ENCODE assay signal across 1 cellular context in the genomic region with DNA sequence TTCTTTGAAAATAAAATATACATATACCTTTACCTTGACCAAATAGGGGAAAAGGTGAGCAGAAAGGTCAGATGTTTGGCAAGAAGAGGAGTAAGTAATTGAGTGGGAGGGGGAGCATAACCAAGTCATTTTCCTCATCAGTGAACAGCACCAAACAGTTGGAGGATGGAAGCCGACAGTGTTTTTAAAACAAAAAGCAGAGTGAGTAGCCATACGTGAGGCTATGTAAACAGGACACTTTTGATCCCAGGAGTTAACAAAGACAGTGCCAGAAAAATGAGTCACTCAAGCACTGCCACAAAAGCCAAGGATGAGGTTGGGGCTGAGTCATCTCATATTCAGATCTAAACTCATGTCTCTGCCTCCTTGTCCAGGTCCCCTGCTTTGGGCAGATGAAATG.
TF ChIP-seq lines count a peak whose summit lies in the region.

No MANE protein-coding gene starts in this region.

TF ChIP-seq in HepG2, 621 proteins besides CTCF, POLR2A, EP300 and RAD21 (continued from another document and continues in another):
- no peak for TF ChIP-seq ZNF430 (CRISPR knock-in tag; IDR thresholded peaks at IDR 0.05)
- TF ChIP-seq ZNF644 (CRISPR knock-in tag; IDR thresholded peaks at IDR 0.05; ENCODE audit: low read depth) = 0 out of 2 replicates have a peak, but pooled peaks have one; percentile 21
- TF ChIP-seq, protein P1, sequence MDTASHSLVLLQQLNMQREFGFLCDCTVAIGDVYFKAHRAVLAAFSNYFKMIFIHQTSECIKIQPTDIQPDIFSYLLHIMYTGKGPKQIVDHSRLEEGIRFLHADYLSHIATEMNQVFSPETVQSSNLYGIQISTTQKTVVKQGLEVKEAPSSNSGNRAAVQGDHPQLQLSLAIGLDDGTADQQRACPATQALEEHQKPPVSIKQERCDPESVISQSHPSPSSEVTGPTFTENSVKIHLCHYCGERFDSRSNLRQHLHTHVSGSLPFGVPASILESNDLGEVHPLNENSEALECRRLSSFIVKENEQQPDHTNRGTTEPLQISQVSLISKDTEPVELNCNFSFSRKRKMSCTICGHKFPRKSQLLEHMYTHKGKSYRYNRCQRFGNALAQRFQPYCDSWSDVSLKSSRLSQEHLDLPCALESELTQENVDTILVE (CRISPR knock-in tag; IDR thresholded peaks at IDR 0.05) = no peak
- no peak for TF ChIP-seq GTF3A (CRISPR knock-in tag; conservative IDR thresholded peaks at IDR 0.05)
- TF ChIP-seq ZNF317 (CRISPR knock-in tag; IDR thresholded peaks at IDR 0.05) = no peak
- no peak for TF ChIP-seq PATZ1 (CRISPR knock-in tag; IDR thresholded peaks at IDR 0.05)
- peak; percentile 40; the same call in 1 of the 2 replicates for TF ChIP-seq RARA (CRISPR knock-in tag; IDR thresholded peaks at IDR 0.05)
- TF ChIP-seq, protein P2, sequence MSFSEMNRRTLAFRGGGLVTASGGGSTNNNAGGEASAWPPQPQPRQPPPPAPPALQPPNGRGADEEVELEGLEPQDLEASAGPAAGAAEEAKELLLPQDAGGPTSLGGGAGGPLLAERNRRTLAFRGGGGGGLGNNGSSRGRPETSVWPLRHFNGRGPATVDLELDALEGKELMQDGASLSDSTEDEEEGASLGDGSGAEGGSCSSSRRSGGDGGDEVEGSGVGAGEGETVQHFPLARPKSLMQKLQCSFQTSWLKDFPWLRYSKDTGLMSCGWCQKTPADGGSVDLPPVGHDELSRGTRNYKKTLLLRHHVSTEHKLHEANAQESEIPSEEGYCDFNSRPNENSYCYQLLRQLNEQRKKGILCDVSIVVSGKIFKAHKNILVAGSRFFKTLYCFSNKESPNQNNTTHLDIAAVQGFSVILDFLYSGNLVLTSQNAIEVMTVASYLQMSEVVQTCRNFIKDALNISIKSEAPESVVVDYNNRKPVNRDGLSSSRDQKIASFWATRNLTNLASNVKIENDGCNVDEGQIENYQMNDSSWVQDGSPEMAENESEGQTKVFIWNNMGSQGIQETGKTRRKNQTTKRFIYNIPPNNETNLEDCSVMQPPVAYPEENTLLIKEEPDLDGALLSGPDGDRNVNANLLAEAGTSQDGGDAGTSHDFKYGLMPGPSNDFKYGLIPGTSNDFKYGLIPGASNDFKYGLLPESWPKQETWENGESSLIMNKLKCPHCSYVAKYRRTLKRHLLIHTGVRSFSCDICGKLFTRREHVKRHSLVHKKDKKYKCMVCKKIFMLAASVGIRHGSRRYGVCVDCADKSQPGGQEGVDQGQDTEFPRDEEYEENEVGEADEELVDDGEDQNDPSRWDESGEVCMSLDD (CRISPR knock-in tag; IDR thresholded peaks at IDR 0.05; ENCODE audit: borderline replicate concordance) = no peak
- no peak for TF ChIP-seq CEBPG (CRISPR knock-in tag; IDR thresholded peaks at IDR 0.05)
- TF ChIP-seq TCF7 (IDR thresholded peaks at IDR 0.05; ENCODE audit: low read depth) = peak; percentile 42; the same call in 1 of the 2 replicates
- TF ChIP-seq ZNF713 (CRISPR knock-in tag; IDR thresholded peaks at IDR 0.05) = no peak
- no peak for TF ChIP-seq ATRX (CRISPR knock-in tag; IDR thresholded peaks at IDR 0.05; ENCODE audit: borderline replicate concordance)
- TF ChIP-seq, protein P3, sequence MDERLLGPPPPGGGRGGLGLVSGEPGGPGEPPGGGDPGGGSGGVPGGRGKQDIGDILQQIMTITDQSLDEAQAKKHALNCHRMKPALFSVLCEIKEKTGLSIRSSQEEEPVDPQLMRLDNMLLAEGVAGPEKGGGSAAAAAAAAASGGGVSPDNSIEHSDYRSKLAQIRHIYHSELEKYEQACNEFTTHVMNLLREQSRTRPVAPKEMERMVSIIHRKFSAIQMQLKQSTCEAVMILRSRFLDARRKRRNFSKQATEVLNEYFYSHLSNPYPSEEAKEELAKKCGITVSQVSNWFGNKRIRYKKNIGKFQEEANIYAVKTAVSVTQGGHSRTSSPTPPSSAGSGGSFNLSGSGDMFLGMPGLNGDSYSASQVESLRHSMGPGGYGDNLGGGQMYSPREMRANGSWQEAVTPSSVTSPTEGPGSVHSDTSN (CRISPR knock-in tag; IDR thresholded peaks at IDR 0.05) = no peak
- TF ChIP-seq SOX6 (IDR thresholded peaks at IDR 0.05) = no peak
- TF ChIP-seq SOX6 (CRISPR knock-in tag; IDR thresholded peaks at IDR 0.05) = peak; percentile 76
- TF ChIP-seq ZNF605 (CRISPR knock-in tag; IDR thresholded peaks at IDR 0.05) = no peak
- no peak for TF ChIP-seq BHLHE40 (IDR thresholded peaks at IDR 0.05; ENCODE audit: low read length)
- TF ChIP-seq ZNF563 (CRISPR knock-in tag; IDR thresholded peaks at IDR 0.05) = no peak
- peak; percentile 43; the same call in 1 of the 2 replicates for TF ChIP-seq JUNB (CRISPR knock-in tag; IDR thresholded peaks at IDR 0.05; ENCODE audit: borderline replicate concordance)
- TF ChIP-seq POGZ (CRISPR knock-in tag; IDR thresholded peaks at IDR 0.05) = no peak
- TF ChIP-seq ZNF230 (CRISPR knock-in tag; IDR thresholded peaks at IDR 0.05) = no peak
- TF ChIP-seq TOPORS (CRISPR knock-in tag; IDR thresholded peaks at IDR 0.05) = no peak
- TF ChIP-seq HDAC2 (CRISPR knock-in tag; IDR thresholded peaks at IDR 0.05) = no peak
- no peak for TF ChIP-seq ZNF337 (CRISPR knock-in tag; IDR thresholded peaks at IDR 0.05; ENCODE audit: borderline replicate concordance, low read depth)
- TF ChIP-seq, protein P4, sequence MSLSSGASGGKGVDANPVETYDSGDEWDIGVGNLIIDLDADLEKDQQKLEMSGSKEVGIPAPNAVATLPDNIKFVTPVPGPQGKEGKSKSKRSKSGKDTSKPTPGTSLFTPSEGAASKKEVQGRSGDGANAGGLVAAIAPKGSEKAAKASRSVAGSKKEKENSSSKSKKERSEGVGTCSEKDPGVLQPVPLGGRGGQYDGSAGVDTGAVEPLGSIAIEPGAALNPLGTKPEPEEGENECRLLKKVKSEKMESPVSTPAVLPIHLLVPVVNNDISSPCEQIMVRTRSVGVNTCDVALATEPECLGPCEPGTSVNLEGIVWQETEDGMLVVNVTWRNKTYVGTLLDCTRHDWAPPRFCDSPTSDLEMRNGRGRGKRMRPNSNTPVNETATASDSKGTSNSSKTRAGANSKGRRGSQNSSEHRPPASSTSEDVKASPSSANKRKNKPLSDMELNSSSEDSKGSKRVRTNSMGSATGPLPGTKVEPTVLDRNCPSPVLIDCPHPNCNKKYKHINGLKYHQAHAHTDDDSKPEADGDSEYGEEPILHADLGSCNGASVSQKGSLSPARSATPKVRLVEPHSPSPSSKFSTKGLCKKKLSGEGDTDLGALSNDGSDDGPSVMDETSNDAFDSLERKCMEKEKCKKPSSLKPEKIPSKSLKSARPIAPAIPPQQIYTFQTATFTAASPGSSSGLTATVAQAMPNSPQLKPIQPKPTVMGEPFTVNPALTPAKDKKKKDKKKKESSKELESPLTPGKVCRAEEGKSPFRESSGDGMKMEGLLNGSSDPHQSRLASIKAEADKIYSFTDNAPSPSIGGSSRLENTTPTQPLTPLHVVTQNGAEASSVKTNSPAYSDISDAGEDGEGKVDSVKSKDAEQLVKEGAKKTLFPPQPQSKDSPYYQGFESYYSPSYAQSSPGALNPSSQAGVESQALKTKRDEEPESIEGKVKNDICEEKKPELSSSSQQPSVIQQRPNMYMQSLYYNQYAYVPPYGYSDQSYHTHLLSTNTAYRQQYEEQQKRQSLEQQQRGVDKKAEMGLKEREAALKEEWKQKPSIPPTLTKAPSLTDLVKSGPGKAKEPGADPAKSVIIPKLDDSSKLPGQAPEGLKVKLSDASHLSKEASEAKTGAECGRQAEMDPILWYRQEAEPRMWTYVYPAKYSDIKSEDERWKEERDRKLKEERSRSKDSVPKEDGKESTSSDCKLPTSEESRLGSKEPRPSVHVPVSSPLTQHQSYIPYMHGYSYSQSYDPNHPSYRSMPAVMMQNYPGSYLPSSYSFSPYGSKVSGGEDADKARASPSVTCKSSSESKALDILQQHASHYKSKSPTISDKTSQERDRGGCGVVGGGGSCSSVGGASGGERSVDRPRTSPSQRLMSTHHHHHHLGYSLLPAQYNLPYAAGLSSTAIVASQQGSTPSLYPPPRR (CRISPR knock-in tag; IDR thresholded peaks at IDR 0.05; ENCODE audit: borderline replicate concordance) = no peak
- TF ChIP-seq EEA1 (CRISPR knock-in tag; IDR thresholded peaks at IDR 0.05; ENCODE audit: borderline replicate concordance) = no peak
- TF ChIP-seq REST (IDR thresholded peaks at IDR 0.05; ENCODE audit: borderline replicate concordance in 1 of 2, low read depth in 1 of 2, low read length in 2 of 2) = no peak
- TF ChIP-seq HBP1 (CRISPR knock-in tag; IDR thresholded peaks at IDR 0.05; ENCODE audit: low read depth) = no peak
- TF ChIP-seq, protein P5, sequence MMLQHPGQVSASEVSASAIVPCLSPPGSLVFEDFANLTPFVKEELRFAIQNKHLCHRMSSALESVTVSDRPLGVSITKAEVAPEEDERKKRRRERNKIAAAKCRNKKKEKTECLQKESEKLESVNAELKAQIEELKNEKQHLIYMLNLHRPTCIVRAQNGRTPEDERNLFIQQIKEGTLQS (CRISPR knock-in tag; IDR thresholded peaks at IDR 0.05) = 0 out of 2 replicates have a peak, but pooled peaks have one; percentile 40
- no peak for TF ChIP-seq RCOR2 (CRISPR knock-in tag; IDR thresholded peaks at IDR 0.05)
- TF ChIP-seq MLLT10 (CRISPR knock-in tag; IDR thresholded peaks at IDR 0.05) = no peak
- TF ChIP-seq ZNF292 (CRISPR knock-in tag; IDR thresholded peaks at IDR 0.05; ENCODE audit: borderline replicate concordance, low read depth) = no peak
- no peak for TF ChIP-seq ZNF383 (CRISPR knock-in tag; IDR thresholded peaks at IDR 0.05; ENCODE audit: borderline replicate concordance)
- no peak for TF ChIP-seq ZNF775 (CRISPR knock-in tag; IDR thresholded peaks at IDR 0.05; ENCODE audit: borderline replicate concordance)
- no peak for TF ChIP-seq PREB (CRISPR knock-in tag; IDR thresholded peaks at IDR 0.05)
- 0 out of 2 replicates have a peak, but pooled peaks have one; percentile 35 for TF ChIP-seq JUN (CRISPR knock-in tag; IDR thresholded peaks at IDR 0.05)
- no peak for TF ChIP-seq ZNF160 (CRISPR knock-in tag; IDR thresholded peaks at IDR 0.05)
- TF ChIP-seq ZNF260 (CRISPR knock-in tag; IDR thresholded peaks at IDR 0.05; ENCODE audit: borderline replicate concordance, low read depth) = no peak
